13 cellular contexts compared by ENCODE assay signal in the genomic region with DNA sequence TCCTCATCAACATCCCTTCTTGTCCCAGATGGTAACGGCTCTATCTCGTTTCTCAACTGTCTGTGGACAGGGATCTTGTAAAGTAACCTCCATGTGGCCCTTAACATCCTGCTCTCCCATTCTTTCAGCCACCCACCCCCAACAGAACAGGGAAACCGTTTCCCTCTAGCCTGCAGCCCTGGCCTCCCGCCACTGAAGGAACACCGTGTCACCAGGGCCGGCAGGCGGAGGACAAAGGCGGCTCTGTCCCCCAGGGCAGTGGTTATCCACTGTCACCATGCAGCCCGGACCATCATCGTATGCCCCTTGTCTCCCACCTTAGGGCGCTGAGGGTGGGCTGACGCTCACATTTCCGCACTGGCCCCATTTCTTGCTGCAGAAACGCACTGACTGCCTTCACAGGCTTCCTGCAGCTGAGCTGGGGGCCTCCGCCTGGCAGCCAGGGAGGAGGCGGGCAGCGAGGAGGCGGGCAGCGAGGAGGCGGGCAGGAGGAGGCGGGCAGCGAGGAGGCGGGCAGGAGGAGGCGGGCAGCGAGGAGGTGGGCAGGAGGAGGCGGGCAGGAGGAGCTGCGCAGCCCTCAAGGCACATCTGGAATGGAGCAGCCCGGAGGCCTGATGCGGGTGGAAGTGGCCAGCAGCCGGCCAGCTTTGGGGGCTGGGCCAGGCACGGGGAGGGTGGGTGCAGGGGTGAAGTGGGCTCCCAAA. TPM values are rescaled to one million over a fixed set of nuclear protein-coding genes. Genes with fewer than 3 reads are reported as not detected.
A peak's percentile ranks its signal among the peaks of the same experiment; 100 is the strongest.
DNase-seq lines count a peak whose midpoint lies in the region; ATAC-seq and TF ChIP-seq lines count a peak whose summit lies in the region.
"Had no signal": no experiment of that assay in that cellular context is flagged by ENCODE, and none has a peak within 500 bp of the region (broad histone marks: within the 10 kb centered on the region; RNA-seq: fewer than 3 reads in every experiment).

No MANE protein-coding gene starts in this region.

- no peaks in the 10 kb centered on the region for H3K9me3 Mint-ChIP-seq in activated naive CD8-positive, alpha-beta T cell (ENCODE audit: low read depth)
- no peaks in the 10 kb centered on the region for H3K9me3 Mint-ChIP-seq in activated naive CD8-positive, alpha-beta T cell treated with anti-CD3 and anti-CD28 coated beads, Interleukin-2, amount 50 U/mL, for 24 hours
- no peaks in the 10 kb centered on the region for H3K9me3 Mint-ChIP-seq in stimulated activated naive B cell treated with anti-CD40 and anti-IgM and Interleukin-4, amounts not matched to agents 10 μg/mL and 1 μg/mL and 100 μg/mL, for 72 hours
- H3K9me3 Mint-ChIP-seq: mesothelial cell of epicardium had no signal

- H3K4me1 Mint-ChIP-seq in activated naive CD8-positive, alpha-beta T cell (ENCODE audit: low read depth): peaks cover 31% of the 10 kb centered on the region
- peaks cover 10% of the 10 kb centered on the region for H3K4me1 Mint-ChIP-seq in activated naive CD8-positive, alpha-beta T cell treated with anti-CD3 and anti-CD28 coated beads, Interleukin-2, amount 50 U/mL, for 24 hours
- H3K4me1 Mint-ChIP-seq in stimulated activated naive B cell treated with anti-CD40 and anti-IgM and Interleukin-4, amounts not matched to agents 10 μg/mL and 1 μg/mL and 100 μg/mL, for 72 hours: peaks cover 0 to 4% of the 10 kb centered on the region in 2 donors

- H3K4me3 Mint-ChIP-seq in activated naive CD8-positive, alpha-beta T cell: peak overlapping the region; percentile 42
- no peak overlapping the region for H3K4me3 Mint-ChIP-seq in activated naive CD8-positive, alpha-beta T cell treated with anti-CD3 and anti-CD28 coated beads, Interleukin-2, amount 50 U/mL, for 24 hours
- no peak overlapping the region for H3K4me3 Mint-ChIP-seq in stimulated activated naive B cell treated with anti-CD40 and anti-IgM and Interleukin-4, amounts not matched to agents 10 μg/mL and 1 μg/mL and 100 μg/mL, for 72 hours
- H3K4me3 Mint-ChIP-seq: mesothelial cell of epicardium had no signal

- 63 to 71% methylated on average over 29 to 31 of the region's 31 CpGs for WGBS in testis, 2 donors
- 33% methylated on average over 1 of the region's 31 CpGs; no CpG with 5 or more reads in 1 of the 2 donors for WGBS in gastroesophageal sphincter (ENCODE audit: low coverage in 1 of 2), 2 donors

- no peaks in the 10 kb centered on the region for H3K36me3 Mint-ChIP-seq in activated naive CD8-positive, alpha-beta T cell
- no peaks in the 10 kb centered on the region for H3K36me3 Mint-ChIP-seq in activated naive CD8-positive, alpha-beta T cell treated with anti-CD3 and anti-CD28 coated beads, Interleukin-2, amount 50 U/mL, for 24 hours (ENCODE audit: low read depth)
- H3K36me3 Mint-ChIP-seq in stimulated activated naive B cell treated with anti-CD40 and anti-IgM and Interleukin-4, amounts not matched to agents 10 μg/mL and 1 μg/mL and 100 μg/mL, for 72 hours: no peaks in the 10 kb centered on the region
- H3K36me3 Mint-ChIP-seq: mesothelial cell of epicardium had no signal

- intact Hi-C loops in testis (cut with DNase I; ENCODE audit: low total_unique reads): no loop called here

- TF ChIP-seq EP300 in gastroesophageal sphincter (IDR thresholded peaks at IDR 0.05): no peak

- no peak for DNase-seq in activated naive CD8-positive, alpha-beta T cell treated with anti-CD3 and anti-CD28 coated beads, Interleukin-2, amount 50 U/mL, for 24 hours
- DNase-seq in caudate nucleus (lab: John Stamatoyannopoulos, UW) (peak in 40 of 61 donors; percentile 12 to 75 (median 49)), medulla oblongata (ENCODE audit: extremely low spot score) (peak; percentile 80), testis (peak; percentile 83), NCI-H2196 treated with DMSO at 0.1 percent for 48 hours (lab: John Stamatoyannopoulos, UW; ENCODE audit: unreplicated experiment) (no peak)
- DNase-seq in stimulated activated naive B cell treated with anti-CD40 and anti-IgM and Interleukin-4, amounts not matched to agents 10 μg/mL and 1 μg/mL and 100 μg/mL, for 72 hours: no peak
- DNase-seq: ACHN; DMS 273 treated with DMSO at 0.1 percent for 48 hours; effector CD8-positive, alpha-beta T cell; uterus had no signal

- ATAC-seq in activated naive CD8-positive, alpha-beta T cell treated with anti-CD3 and anti-CD28 coated beads, Interleukin-2, amount 50 U/mL, for 24 hours: no peak
- no peak for ATAC-seq in stimulated activated naive B cell treated with anti-CD40 and anti-IgM and Interleukin-4, amounts not matched to agents 10 μg/mL and 1 μg/mL and 100 μg/mL, for 72 hours (replicated peaks)
- no peak for ATAC-seq in gastroesophageal sphincter

- H3K9me3 ChIP-seq in testis (no peaks in the 10 kb centered on the region), gastroesophageal sphincter (no peaks in the 10 kb centered on the region)
- H3K9me3 ChIP-seq: uterus had no signal

- H3K4me3 ChIP-seq in testis (no peak overlapping the region), gastroesophageal sphincter (no peak overlapping the region)
- H3K4me3 ChIP-seq: uterus had no signal

- TF ChIP-seq POLR2A in testis (IDR thresholded peaks at IDR 0.05) (no peak), gastroesophageal sphincter (IDR thresholded peaks at IDR 0.05) (no peak)

- H3K27ac ChIP-seq in caudate nucleus (ENCODE audit: low read depth, low read length) (peak overlapping the region; percentile 61), testis (no peak overlapping the region), gastroesophageal sphincter (no peak overlapping the region)
- H3K27ac ChIP-seq: uterus had no signal

- H3K4me1 ChIP-seq in testis (no peaks in the 10 kb centered on the region), gastroesophageal sphincter (no peaks in the 10 kb centered on the region)
- H3K4me1 ChIP-seq: uterus had no signal

- no peaks in the 10 kb centered on the region for H3K27me3 ChIP-seq in testis
- peaks cover 4% of the 10 kb centered on the region for H3K27me3 ChIP-seq in gastroesophageal sphincter
- H3K27me3 ChIP-seq: uterus had no signal

- H3K27ac Mint-ChIP-seq in activated naive CD8-positive, alpha-beta T cell: no peak overlapping the region
- H3K27ac Mint-ChIP-seq in activated naive CD8-positive, alpha-beta T cell treated with anti-CD3 and anti-CD28 coated beads, Interleukin-2, amount 50 U/mL, for 24 hours: no peak overlapping the region
- H3K27ac Mint-ChIP-seq in stimulated activated naive B cell treated with anti-CD40 and anti-IgM and Interleukin-4, amounts not matched to agents 10 μg/mL and 1 μg/mL and 100 μg/mL, for 72 hours: no peak overlapping the region
- H3K27ac Mint-ChIP-seq: mesothelial cell of epicardium had no signal

- H3K27me3 Mint-ChIP-seq in activated naive CD8-positive, alpha-beta T cell: no peaks in the 10 kb centered on the region
- no peaks in the 10 kb centered on the region for H3K27me3 Mint-ChIP-seq in activated naive CD8-positive, alpha-beta T cell treated with anti-CD3 and anti-CD28 coated beads, Interleukin-2, amount 50 U/mL, for 24 hours
- H3K27me3 Mint-ChIP-seq in stimulated activated naive B cell treated with anti-CD40 and anti-IgM and Interleukin-4, amounts not matched to agents 10 μg/mL and 1 μg/mL and 100 μg/mL, for 72 hours: peaks cover 22 to 33% of the 10 kb centered on the region in 2 donors

- H3K36me3 ChIP-seq in testis (ENCODE audit: low read depth, missing control alignments) (no peaks in the 10 kb centered on the region), gastroesophageal sphincter (no peaks in the 10 kb centered on the region)
- H3K36me3 ChIP-seq: uterus had no signal

- no peak for TF ChIP-seq CTCF in testis (IDR thresholded peaks at IDR 0.05)
- TF ChIP-seq CTCF in gastroesophageal sphincter (IDR thresholded peaks at IDR 0.05): no peak

RNA-seq across cellular contexts. Expression of gene KIAA0232, which starts 20.8 kb away (rescaled TPM):
- total RNA-seq in testis (10 to 100 TPM; 47.9 to 48.0 TPM), gastroesophageal sphincter (10 to 100 TPM; 39.4 to 66.6 (median 47.1) TPM)
- 22.7 TPM for polyA plus RNA-seq in testis (ENCODE audit: insufficient read depth, low read depth, low replicate concordance)

RNA-seq across cellular contexts. Expression of gene BLOC1S4, which starts 45.7 kb away (rescaled TPM):
- total RNA-seq in testis (10 to 100 TPM; 21.3 to 27.3 TPM), gastroesophageal sphincter (10 to 100 TPM; 10.1 to 20.7 (median 18.7) TPM)
- 10.2 TPM for polyA plus RNA-seq in testis (ENCODE audit: insufficient read depth, low read depth, low replicate concordance)

RNA-seq across cellular contexts. Expression of gene MRFAP1L1, which starts 52.0 kb away (rescaled TPM):
- total RNA-seq in testis (10 to 100 TPM; 40.8 to 60.5 TPM), gastroesophageal sphincter (10 to 100 TPM; 59.2 to 74.1 (median 66.8) TPM)
- 42.9 TPM for polyA plus RNA-seq in testis (ENCODE audit: insufficient read depth, low read depth, low replicate concordance)

Comparison
In these comparisons a context has a peak if more than half of its experiments do, and no peak if none do; other contexts are left out.
1. DNase-seq: peak in caudate nucleus (40 of 61), medulla oblongata (single experiment) and testis (single experiment); none in activated naive CD8-positive, alpha-beta T cell treated with anti-CD3 and anti-CD28 coated beads, Interleukin-2, amount 50 U/mL, for 24 hours (single experiment), stimulated activated naive B cell treated with anti-CD40 and anti-IgM and Interleukin-4, amounts not matched to agents 10 μg/mL and 1 μg/mL and 100 μg/mL, for 72 hours (single experiment) and NCI-H2196 treated with DMSO at 0.1 percent for 48 hours (single experiment).